22 cellular contexts compared by ENCODE assay signal in genomic region chr7:65967361-65968155, GRCh38. TPM values are rescaled to one million over a fixed set of nuclear protein-coding genes. Genes with fewer than 3 reads are reported as not detected.
DNase-seq lines count a peak whose midpoint lies in the region; ATAC-seq, FAIRE-seq and TF ChIP-seq lines count a peak whose summit lies in the region.
"Had no signal": no experiment of that assay in that cellular context is flagged by ENCODE, and none has a peak within 500 bp of the region (broad histone marks: within the 10 kb centered on the region; RNA-seq: fewer than 3 reads in every experiment).

No MANE protein-coding gene starts in this region.

- no peak overlapping the region for H3K9ac ChIP-seq in kidney (ENCODE audit: low read length in 2 of 2)

- no peaks in the 10 kb centered on the region for H3K9me3 ChIP-seq in kidney (ENCODE audit: control insufficient read depth in 1 of 2, low read length in 2 of 2)
- H3K9me3 ChIP-seq: ascending aorta, heart left ventricle, tibial artery had no signal

- H3K36me3 Mint-ChIP-seq in activated T-cell treated with anti-CD3 and anti-CD28 coated beads, Interleukin-2, amount 50 U/mL, for 24 hours (ENCODE audit: low read depth): peaks cover 94% of the 10 kb centered on the region
- peaks cover 72% of the 10 kb centered on the region for H3K36me3 Mint-ChIP-seq in stimulated activated memory B cell treated with anti-CD40 and anti-IgM and Interleukin-4, amounts not matched to agents 10 μg/mL and 1 μg/mL and 100 μg/mL, for 72 hours

- no peak for FAIRE-seq in kidney (lab: Jason Lieb, UNC)
- FAIRE-seq: A204.1 had no signal

- no peak for ATAC-seq in stimulated activated memory B cell treated with anti-CD40 and anti-IgM and Interleukin-4, amounts not matched to agents 10 μg/mL and 1 μg/mL and 100 μg/mL, for 72 hours
- ATAC-seq in HG03469 (IDR thresholded peaks at IDR 0.05; ENCODE audit: unreplicated experiment): no peak
- ATAC-seq: heart left ventricle had no signal

- H3K27me3 Mint-ChIP-seq in activated T-cell treated with anti-CD3 and anti-CD28 coated beads, Interleukin-2, amount 50 U/mL, for 24 hours: no peaks in the 10 kb centered on the region
- no peaks in the 10 kb centered on the region for H3K27me3 Mint-ChIP-seq in stimulated activated memory B cell treated with anti-CD40 and anti-IgM and Interleukin-4, amounts not matched to agents 10 μg/mL and 1 μg/mL and 100 μg/mL, for 72 hours
- H3K27me3 Mint-ChIP-seq: activated naive CD4-positive, alpha-beta T cell treated with anti-CD3 and anti-CD28 coated beads, Interleukin-2, amount 10 ng/mL, durations not matched to agents 7 days and 5 days; memory B cell had no signal

- no peaks in the 10 kb centered on the region for H3K27me3 ChIP-seq in H7 (ENCODE audit: control insufficient read depth, insufficient read depth, low read length)
- H3K27me3 ChIP-seq: ascending aorta, heart left ventricle, tibial artery had no signal

- H3K9me3 Mint-ChIP-seq in activated T-cell treated with anti-CD3 and anti-CD28 coated beads, Interleukin-2, amount 50 U/mL, for 24 hours: no peaks in the 10 kb centered on the region
- H3K9me3 Mint-ChIP-seq in stimulated activated memory B cell treated with anti-CD40 and anti-IgM and Interleukin-4, amounts not matched to agents 10 μg/mL and 1 μg/mL and 100 μg/mL, for 72 hours: no peaks in the 10 kb centered on the region
- H3K9me3 Mint-ChIP-seq: activated naive CD4-positive, alpha-beta T cell treated with anti-CD3 and anti-CD28 coated beads, Interleukin-2, amount 10 ng/mL, durations not matched to agents 7 days and 5 days; memory B cell had no signal

- intact Hi-C loops in kidney (cut with DNase I): no loop called here

- no peak overlapping the region for H3K4me3 Mint-ChIP-seq in activated T-cell treated with anti-CD3 and anti-CD28 coated beads, Interleukin-2, amount 50 U/mL, for 24 hours
- H3K4me3 Mint-ChIP-seq in stimulated activated memory B cell treated with anti-CD40 and anti-IgM and Interleukin-4, amounts not matched to agents 10 μg/mL and 1 μg/mL and 100 μg/mL, for 72 hours: no peak overlapping the region
- H3K4me3 Mint-ChIP-seq: activated naive CD4-positive, alpha-beta T cell treated with anti-CD3 and anti-CD28 coated beads, Interleukin-2, amount 10 ng/mL, durations not matched to agents 7 days and 5 days; memory B cell had no signal

- no peak overlapping the region for H3K27ac ChIP-seq in kidney (ENCODE audit: low read depth in 2 of 2, low read length in 2 of 2)
- H3K27ac ChIP-seq: ascending aorta, epithelial cell of prostate, heart left ventricle, tibial artery had no signal

- no peak for TF ChIP-seq CTCF in kidney (IDR thresholded peaks at IDR 0.05; ENCODE audit: borderline replicate concordance, extremely low read depth, insufficient read depth)

- H3K4me1 Mint-ChIP-seq in activated T-cell treated with anti-CD3 and anti-CD28 coated beads, Interleukin-2, amount 50 U/mL, for 24 hours (ENCODE audit: low read depth): no peaks in the 10 kb centered on the region
- no peaks in the 10 kb centered on the region for H3K4me1 Mint-ChIP-seq in stimulated activated memory B cell treated with anti-CD40 and anti-IgM and Interleukin-4, amounts not matched to agents 10 μg/mL and 1 μg/mL and 100 μg/mL, for 72 hours
- H3K4me1 Mint-ChIP-seq: activated naive CD4-positive, alpha-beta T cell treated with anti-CD3 and anti-CD28 coated beads, Interleukin-2, amount 10 ng/mL, durations not matched to agents 7 days and 5 days; memory B cell had no signal

- peak overlapping the region; percentile 79 for H3K27ac Mint-ChIP-seq in activated T-cell treated with anti-CD3 and anti-CD28 coated beads, Interleukin-2, amount 50 U/mL, for 24 hours
- H3K27ac Mint-ChIP-seq in stimulated activated memory B cell treated with anti-CD40 and anti-IgM and Interleukin-4, amounts not matched to agents 10 μg/mL and 1 μg/mL and 100 μg/mL, for 72 hours: peak overlapping the region; percentile 15
- H3K27ac Mint-ChIP-seq: activated naive CD4-positive, alpha-beta T cell treated with anti-CD3 and anti-CD28 coated beads, Interleukin-2, amount 10 ng/mL, durations not matched to agents 7 days and 5 days had no signal

- H3K4me3 ChIP-seq in kidney (ENCODE audit: low read length in 2 of 2) (no peak overlapping the region), H7 (ENCODE audit: insufficient read depth, low read depth, low read length) (no peak overlapping the region)
- H3K4me3 ChIP-seq: ascending aorta, heart left ventricle, tibial artery had no signal

- peak; percentile 13 for DNase-seq in activated T-cell treated with anti-CD3 and anti-CD28 coated beads, Interleukin-2, amount 50 U/mL, for 24 hours
- DNase-seq in activated T-cell treated with anti-CD3 and anti-CD28 coated beads for 4 hours (no peak), SHP77 (lab: John Stamatoyannopoulos, UW) (peak; percentile 67 to 83), kidney (peak; percentile 51), H7 (no peak), NCI-H69 (lab: John Stamatoyannopoulos, UW) (no peak)
- DNase-seq: activated CD4-positive, CD25-positive, alpha-beta regulatory T cell; activated naive CD4-positive, alpha-beta T cell treated with anti-CD3 and anti-CD28 coated beads, Interleukin-2, amount 10 ng/mL, durations not matched to agents 7 days and 5 days; activated T-cell treated with anti-CD3 and anti-CD28 coated beads, Interleukin-2, amount 50 U/mL, for 1 hour; heart left ventricle; NCI-H2081 treated with DMSO at 0.1 percent for 48 hours; NCI-H345; NCI-H82; stimulated activated CD4-positive, alpha-beta T cell treated with anti-CD3 and anti-CD28 coated beads, Interleukin-4, amount 100 ng/mL, for 1 hour; stimulated activated naive CD4-positive, alpha-beta T cell treated with Interleukin-2 at 50 U/mL for 16 hours had no signal

- no peaks in the 10 kb centered on the region for H3K4me1 ChIP-seq in kidney (ENCODE audit: control insufficient read depth in 1 of 2, insufficient read depth in 1 of 2, low read depth in 1 of 2, low read length in 2 of 2)
- H3K4me1 ChIP-seq: ascending aorta, heart left ventricle, tibial artery had no signal

- peaks cover 33 to 54% of the 10 kb centered on the region in 2 donors for H3K36me3 ChIP-seq in kidney (ENCODE audit: control insufficient read depth in 1 of 2, insufficient read depth in 2 of 2, low read length in 2 of 2)
- peaks cover 48% of the 10 kb centered on the region for H3K36me3 ChIP-seq in H7 (replicated peaks; ENCODE audit: control insufficient read depth, insufficient read depth, low read length)

RNA-seq across cellular contexts. Expression of gene GUSB, which starts 14.5 kb away (rescaled TPM):
- total RNA-seq in kidney: 60.1 TPM
- 61.8 TPM for polyA plus RNA-seq in kidney (ENCODE audit: insufficient read depth, low read depth, low replicate concordance)
- 33.1 and 37.5 TPM in 2 replicates for total RNA-seq in H7 (2014; rRNA removed; shearing (Covaris generic))

Comparison
In these comparisons a context has a peak if more than half of its experiments do, and no peak if none do; other contexts are left out.
1. DNase-seq: peak in activated T-cell treated with anti-CD3 and anti-CD28 coated beads, Interleukin-2, amount 50 U/mL, for 24 hours (single experiment), SHP77 (2 of 2) and kidney (single experiment); none in activated T-cell treated with anti-CD3 and anti-CD28 coated beads for 4 hours (single experiment), H7 (single experiment) and NCI-H69 (single experiment).